ENCODE assay signal across 1 cellular context in the genomic region with DNA sequence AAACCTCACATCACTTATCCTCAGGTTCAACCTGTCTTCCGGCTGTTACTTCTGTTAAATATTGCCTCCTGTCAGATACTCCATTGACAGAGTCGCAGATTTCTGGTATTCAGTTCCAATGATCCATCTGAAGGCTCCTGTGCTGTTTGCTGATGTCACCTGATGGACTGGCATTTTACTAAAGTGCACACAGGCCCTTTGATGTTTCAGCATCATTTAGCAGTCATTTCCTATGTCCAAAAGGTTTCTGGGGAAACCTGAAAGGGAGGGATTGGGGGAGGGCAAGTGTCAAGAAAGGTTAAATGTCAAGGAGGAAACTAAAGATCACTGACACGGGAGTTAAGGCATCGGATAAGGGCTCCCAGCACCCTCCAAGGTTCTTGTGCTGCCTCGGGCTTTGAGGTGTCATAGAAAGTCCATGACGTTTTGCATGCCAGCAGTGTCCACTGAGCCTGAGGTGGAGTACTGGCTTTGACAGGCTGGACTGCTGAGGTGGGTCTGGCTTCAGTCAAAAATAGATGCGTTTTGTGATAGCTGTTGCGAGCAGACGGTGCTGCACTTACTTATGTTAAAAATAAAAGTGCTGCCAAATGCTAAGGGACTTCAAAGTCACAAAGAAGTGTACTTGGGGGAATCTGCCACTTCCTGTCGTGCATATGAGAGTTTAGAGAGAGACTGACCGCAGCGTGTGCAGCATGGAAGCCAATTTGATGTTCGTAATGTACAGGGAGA.
TF ChIP-seq lines count a peak whose summit lies in the region.

No MANE protein-coding gene starts in this region.

TF ChIP-seq in K562, 482 proteins besides CTCF, POLR2A, EP300 and RAD21:
- no peak for TF ChIP-seq FUS (optimal IDR thresholded peaks at IDR 0.05; ENCODE audit: low read depth, low read length)
- no peak for TF ChIP-seq CREB3L1 (IDR thresholded peaks at IDR 0.05; ENCODE audit: borderline replicate concordance, low read depth)
- no peak for TF ChIP-seq ZNF354B (CRISPR knock-in tag; IDR thresholded peaks at IDR 0.05)
- no peak for TF ChIP-seq TBP (optimal IDR thresholded peaks at IDR 0.05; ENCODE audit: low read depth, low read length)
- TF ChIP-seq, protein P1, sequence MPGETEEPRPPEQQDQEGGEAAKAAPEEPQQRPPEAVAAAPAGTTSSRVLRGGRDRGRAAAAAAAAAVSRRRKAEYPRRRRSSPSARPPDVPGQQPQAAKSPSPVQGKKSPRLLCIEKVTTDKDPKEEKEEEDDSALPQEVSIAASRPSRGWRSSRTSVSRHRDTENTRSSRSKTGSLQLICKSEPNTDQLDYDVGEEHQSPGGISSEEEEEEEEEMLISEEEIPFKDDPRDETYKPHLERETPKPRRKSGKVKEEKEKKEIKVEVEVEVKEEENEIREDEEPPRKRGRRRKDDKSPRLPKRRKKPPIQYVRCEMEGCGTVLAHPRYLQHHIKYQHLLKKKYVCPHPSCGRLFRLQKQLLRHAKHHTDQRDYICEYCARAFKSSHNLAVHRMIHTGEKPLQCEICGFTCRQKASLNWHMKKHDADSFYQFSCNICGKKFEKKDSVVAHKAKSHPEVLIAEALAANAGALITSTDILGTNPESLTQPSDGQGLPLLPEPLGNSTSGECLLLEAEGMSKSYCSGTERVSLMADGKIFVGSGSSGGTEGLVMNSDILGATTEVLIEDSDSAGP (CRISPR knock-in tag; IDR thresholded peaks at IDR 0.05): no peak
- no peak for TF ChIP-seq NCOA1 (IDR thresholded peaks at IDR 0.05; ENCODE audit: low read depth)
